8 cellular contexts compared by ENCODE assay signal in genomic region chr19:1064661-1065605, GRCh38. TPM values are rescaled to one million over a fixed set of nuclear protein-coding genes. Genes with fewer than 3 reads are reported as not detected.
DNase-seq lines count a peak whose midpoint lies in the region; ATAC-seq and TF ChIP-seq lines count a peak whose summit lies in the region.

No MANE protein-coding gene starts in this region.

- H3K4me3 Mint-ChIP-seq in activated CD4-positive, alpha-beta memory T cell treated with anti-CD3 and anti-CD28 coated beads, Interleukin-2, amount 10 ng/mL, durations not matched to agents 7 days and 5 days: peak overlapping the region; percentile 47
- H3K4me3 Mint-ChIP-seq in effector memory CD8-positive, alpha-beta T cell: peak overlapping the region; percentile 93 to 96
- peak overlapping the region; percentile 46 for H3K4me3 Mint-ChIP-seq in mesothelial cell of epicardium

- peaks cover 42% of the 10 kb centered on the region for H3K4me1 Mint-ChIP-seq in activated CD4-positive, alpha-beta memory T cell treated with anti-CD3 and anti-CD28 coated beads, Interleukin-2, amount 10 ng/mL, durations not matched to agents 7 days and 5 days
- H3K4me1 Mint-ChIP-seq in effector memory CD8-positive, alpha-beta T cell (ENCODE audit: low read depth in 2 of 2): peaks cover 30 to 36% of the 10 kb centered on the region in 2 donors
- peaks cover 13% of the 10 kb centered on the region for H3K4me1 Mint-ChIP-seq in mesothelial cell of epicardium

- intact Hi-C loops in thyroid gland (cut with DNase I): no loop called here

- no peaks in the 10 kb centered on the region for H3K9me3 ChIP-seq in thyroid gland

- H3K4me3 ChIP-seq in NB4 (ENCODE audit: low read depth, low read length): no peak overlapping the region
- H3K4me3 ChIP-seq in thyroid gland (replicated peaks in 1 of 3): no peak overlapping the region

- CTCF ChIA-PET in activated CD4-positive, alpha-beta memory T cell treated with anti-CD3 and anti-CD28 coated beads, Interleukin-2, amount 10 ng/mL, durations not matched to agents 7 days and 5 days (lab: Charles Lee): interaction anchor here (0.5 to 4.6 kb wide), 17 partner anchors 10 to 203 kb away, joined by 3 to 56 read pairs (median 4); partner anchors contain the start of gene RNU6-2

- H3K9me3 Mint-ChIP-seq in activated CD4-positive, alpha-beta memory T cell treated with anti-CD3 and anti-CD28 coated beads, Interleukin-2, amount 10 ng/mL, durations not matched to agents 7 days and 5 days: no peaks in the 10 kb centered on the region
- H3K9me3 Mint-ChIP-seq in effector memory CD8-positive, alpha-beta T cell: no peaks in the 10 kb centered on the region
- H3K9me3 Mint-ChIP-seq in mesothelial cell of epicardium: no peaks in the 10 kb centered on the region

- no peak overlapping the region for H3K27ac ChIP-seq in thyroid gland

- peaks cover 11% of the 10 kb centered on the region for H3K27me3 ChIP-seq in thyroid gland

- peaks cover 3 to 37% of the 10 kb centered on the region in 2 donors for H3K4me1 ChIP-seq in thyroid gland

- POLR2A ChIA-PET in activated CD4-positive, alpha-beta memory T cell treated with anti-CD3 and anti-CD28 coated beads, Interleukin-2, amount 10 ng/mL, durations not matched to agents 7 days and 5 days (lab: Charles Lee): interaction anchor here (0.7 to 6.0 kb wide), 11 partner anchors 15 to 205 kb away, joined by 3 to 334 read pairs (median 4); partner anchors contain the start of genes ABCA7, CNN2, RNU6-2 and WDR18

- ATAC-seq in effector memory CD8-positive, alpha-beta T cell (replicated peaks): peak; percentile 14
- ATAC-seq in HG02970 (IDR thresholded peaks at IDR 0.05; ENCODE audit: low FRiP score, unreplicated experiment): no peak

- H3K27me3 Mint-ChIP-seq in activated CD4-positive, alpha-beta memory T cell treated with anti-CD3 and anti-CD28 coated beads, Interleukin-2, amount 10 ng/mL, durations not matched to agents 7 days and 5 days: no peaks in the 10 kb centered on the region
- no peaks in the 10 kb centered on the region for H3K27me3 Mint-ChIP-seq in effector memory CD8-positive, alpha-beta T cell
- H3K27me3 Mint-ChIP-seq in mesothelial cell of epicardium (ENCODE audit: low read depth): peaks cover 28% of the 10 kb centered on the region

- TF ChIP-seq POLR2A in NB4 (IDR thresholded peaks at IDR 0.05; ENCODE audit: extremely low read depth, insufficient read length): no peak
- TF ChIP-seq POLR2A in thyroid gland (IDR thresholded peaks at IDR 0.05): no peak

- DNase-seq in NCI-H1092 treated with DMSO at 0.1 percent for 48 hours (lab: John Stamatoyannopoulos, UW) (peak; percentile 16), NCI-H1092 (lab: John Stamatoyannopoulos, UW) (no peak), NB4 (ENCODE audit: low read depth) (peak; percentile 68), mesothelial cell of epicardium (ENCODE audit: low spot score in 2 of 2, unreplicated experiment in 2 of 2) (peak in 1 of 2 experiments; percentile 85), thyroid gland (peak; percentile 59 to 68)
- peak; percentile 81 for DNase-seq in activated CD4-positive, alpha-beta memory T cell treated with anti-CD3 and anti-CD28 coated beads, Interleukin-2, amount 10 ng/mL, durations not matched to agents 7 days and 5 days
- peak; percentile 58 to 67 (median 65) for DNase-seq in effector memory CD8-positive, alpha-beta T cell

- TF ChIP-seq CTCF in NB4 (IDR thresholded peaks at IDR 0.05; ENCODE audit: low read depth, low read length) (peak; percentile 32), mesothelial cell of epicardium (IDR thresholded peaks at IDR 0.05; ENCODE audit: unreplicated experiment) (peak; percentile 87), thyroid gland (IDR thresholded peaks at IDR 0.05) (peak; percentile 45 to 94 (median 82))

- H3K27ac Mint-ChIP-seq in activated CD4-positive, alpha-beta memory T cell treated with anti-CD3 and anti-CD28 coated beads, Interleukin-2, amount 10 ng/mL, durations not matched to agents 7 days and 5 days: peak overlapping the region; percentile 51
- peak overlapping the region in 1 of 2 donors; percentile 96 for H3K27ac Mint-ChIP-seq in effector memory CD8-positive, alpha-beta T cell
- H3K27ac Mint-ChIP-seq in mesothelial cell of epicardium: no peak overlapping the region

- peaks cover 20% of the 10 kb centered on the region for H3K36me3 Mint-ChIP-seq in activated CD4-positive, alpha-beta memory T cell treated with anti-CD3 and anti-CD28 coated beads, Interleukin-2, amount 10 ng/mL, durations not matched to agents 7 days and 5 days (ENCODE audit: low read depth)
- H3K36me3 Mint-ChIP-seq in effector memory CD8-positive, alpha-beta T cell (ENCODE audit: insufficient read depth): peaks cover 43% of the 10 kb centered on the region
- no peaks in the 10 kb centered on the region for H3K36me3 Mint-ChIP-seq in mesothelial cell of epicardium

- no peaks in the 10 kb centered on the region for H3K36me3 ChIP-seq in thyroid gland

- 14 to 22% methylated on average over 26 to 29 of the region's 60 CpGs for WGBS in thyroid gland, 2 donors

RNA-seq across cellular contexts. Expression of gene ARHGAP45, which starts 2.0 kb away (rescaled TPM):
- 100 to 1,000 TPM; 419 to 437 TPM for total RNA-seq in activated CD4-positive, alpha-beta memory T cell treated with anti-CD3 and anti-CD28 coated beads, Interleukin-2, amount 10 ng/mL, durations not matched to agents 7 days and 5 days
- total RNA-seq in mesothelial cell of epicardium (2.4 to 3.8 TPM (median 3.2 TPM) in 3 replicates), thyroid gland (10 to 100 TPM; 11.5 to 19.8 (median 14.4) TPM)

RNA-seq across cellular contexts. Expression of gene ABCA7, which starts 25.0 kb away (rescaled TPM):
- total RNA-seq in activated CD4-positive, alpha-beta memory T cell treated with anti-CD3 and anti-CD28 coated beads, Interleukin-2, amount 10 ng/mL, durations not matched to agents 7 days and 5 days: 10 to 100 TPM; 92.7 to 95.1 TPM
- total RNA-seq in mesothelial cell of epicardium: 18.0 to 22.5 TPM (median 20.1 TPM) in 3 replicates
- 10 to 100 TPM; 15.5 to 58.7 (median 29.8) TPM for total RNA-seq in thyroid gland

RNA-seq across cellular contexts. Expression of gene POLR2E, which starts 30.2 kb away (rescaled TPM):
- total RNA-seq in activated CD4-positive, alpha-beta memory T cell treated with anti-CD3 and anti-CD28 coated beads, Interleukin-2, amount 10 ng/mL, durations not matched to agents 7 days and 5 days: 100 to 1,000 TPM; 116 to 120 TPM
- total RNA-seq in mesothelial cell of epicardium: 137 to 145 TPM (median 143 TPM) in 3 replicates
- total RNA-seq in thyroid gland: 100 to 1,000 TPM in 3 of 4 donors, 10 to 100 TPM in 1; 87.6 to 264 (median 163) TPM

RNA-seq across cellular contexts. Expression of gene CNN2, which starts 38.5 kb away (rescaled TPM):
- 100 to 1,000 TPM; 513 to 519 TPM for total RNA-seq in activated CD4-positive, alpha-beta memory T cell treated with anti-CD3 and anti-CD28 coated beads, Interleukin-2, amount 10 ng/mL, durations not matched to agents 7 days and 5 days
- total RNA-seq in mesothelial cell of epicardium (492 to 501 TPM (median 493 TPM) in 3 replicates), thyroid gland (10 to 100 TPM; 60.7 to 88.2 (median 82.2) TPM)

RNA-seq across cellular contexts. Expression of gene GPX4, which starts 38.9 kb away (rescaled TPM):
- 100 to 1,000 TPM; 141 to 148 TPM for total RNA-seq in activated CD4-positive, alpha-beta memory T cell treated with anti-CD3 and anti-CD28 coated beads, Interleukin-2, amount 10 ng/mL, durations not matched to agents 7 days and 5 days
- total RNA-seq in mesothelial cell of epicardium (190 to 208 TPM (median 201 TPM) in 3 replicates), thyroid gland (100 to 1,000 TPM; 350 to 485 (median 414) TPM)

Comparison
In these comparisons a context has a peak if more than half of its experiments do, and no peak if none do; other contexts are left out.
1. CTCF ChIP-seq: peak in every context shown above with its lines; median percentile 87 in mesothelial cell of epicardium; 82 in thyroid gland; 32 in NB4.
2. RNA of gene ARHGAP45, which starts 2.0 kb away (total RNA-seq): 419 to 437 TPM in activated CD4-positive, alpha-beta memory T cell treated with anti-CD3 and anti-CD28 coated beads, Interleukin-2, amount 10 ng/mL, durations not matched to agents 7 days and 5 days; 11.5 to 19.8 TPM in thyroid gland and 2.4 to 3.8 TPM in mesothelial cell of epicardium; every median in the first group is over 10 times any median in the second.
3. Peak in every context shown above with its lines, with median percentiles within 50 percentile points of each other: H3K4me3 Mint-ChIP-seq.